In the genomic region with DNA sequence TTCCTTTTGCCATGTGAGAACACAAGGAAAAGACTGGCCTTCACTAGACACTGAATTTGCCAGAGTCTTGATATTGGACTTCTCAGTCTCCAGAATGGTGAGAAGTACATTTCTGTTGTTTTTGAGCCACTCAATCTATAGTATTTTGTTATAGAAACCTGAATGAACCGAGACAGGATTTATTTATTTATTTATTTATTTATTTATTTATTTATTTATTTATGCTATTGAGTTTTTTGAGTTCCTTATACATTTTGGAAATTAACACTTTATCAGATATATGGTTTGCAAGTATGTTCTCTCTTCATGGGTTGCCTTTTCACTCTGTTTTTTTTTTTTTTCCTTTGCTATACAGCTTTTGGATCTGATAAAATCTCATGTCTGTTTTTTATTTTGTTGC, we compare ENCODE assay signal across 32 cellular contexts.
"Had no signal": no experiment of that assay in that cellular context is flagged by ENCODE, and none has a peak within 500 bp of the region (broad histone marks: within the 10 kb centered on the region; RNA-seq: fewer than 3 reads in every experiment).

No MANE protein-coding gene starts in this region.

- H3K4me3 ChIP-seq: MG63 had no signal

- H3K9me3 ChIP-seq: MG63 had no signal

- H3K36me3 ChIP-seq: MG63 had no signal

- H3K27me3 ChIP-seq: MG63 had no signal

- DNase-seq: Karpas-422, Kasumi-1, MG63, MM.1S, MV-4-11, NCI-H1048, NCI-H1092, NCI-H1092 treated with DMSO at 0.1 percent for 48 hours, NCI-H1105, NCI-H1417 treated with DMSO at 0.1 percent for 48 hours, NCI-H1436, NCI-H1436 treated with DMSO at 0.1 percent for 48 hours, NCI-H146, NCI-H1694, NCI-H1694 treated with DMSO at 0.1 percent for 48 hours, NCI-H187, NCI-H187 treated with DMSO at 0.1 percent for 48 hours, NCI-H1930, NCI-H2029, NCI-H2029 treated with DMSO at 0.1 percent for 48 hours, NCI-H2081, NCI-H2081 treated with DMSO at 0.1 percent for 48 hours, NCI-H2107, NCI-H2171, NCI-H2171 treated with DMSO at 0.1 percent for 48 hours, NCI-H2227 treated with DMSO at 0.1 percent for 48 hours, NCI-H226, NCI-H345, NCI-H446, NCI-H446 treated with DMSO at 0.1 percent for 48 hours, NCI-H510A, NCI-H510A treated with DMSO at 0.1 percent for 48 hours had no signal
